ENCODE assay signal across 1 cellular context in the genomic region with DNA sequence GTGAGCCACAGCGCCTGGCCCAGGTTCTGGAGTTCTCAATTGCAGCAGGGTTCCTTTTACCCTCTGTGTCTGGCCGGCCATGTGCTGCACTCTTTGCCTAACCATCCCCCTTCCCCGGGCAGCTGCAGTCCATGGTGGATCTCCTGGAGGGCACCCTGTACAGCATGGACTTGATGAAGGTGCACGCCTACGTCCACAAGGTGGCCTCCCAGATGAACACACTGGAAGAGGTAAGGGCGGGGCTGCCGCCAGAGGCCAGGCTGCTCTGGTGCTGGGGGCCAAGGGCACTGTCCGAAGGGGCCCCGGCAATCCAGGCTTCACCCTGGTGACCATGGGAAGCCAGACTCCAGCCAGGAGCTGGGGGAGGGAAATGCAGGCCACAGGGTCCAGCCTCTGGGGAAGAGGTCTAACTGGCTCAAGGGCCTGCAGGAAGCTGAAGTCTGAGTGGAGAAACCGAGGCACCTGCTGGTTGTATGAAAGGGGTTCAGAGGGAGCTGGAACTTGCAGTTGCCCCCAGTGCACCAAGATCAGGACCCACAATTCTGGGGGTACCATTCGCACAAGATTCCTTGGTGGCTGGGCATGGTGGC.
TF ChIP-seq lines count a peak whose summit lies in the region.

No MANE protein-coding gene starts in this region.

TF ChIP-seq in HepG2, 621 proteins besides CTCF, POLR2A, EP300 and RAD21 (continues in another document):
- TF ChIP-seq ZFP36L1 (CRISPR knock-in tag; IDR thresholded peaks at IDR 0.05) (0 out of 2 replicates have a peak, but pooled peaks have one; percentile 35), TGIF2 (CRISPR knock-in tag; IDR thresholded peaks at IDR 0.05) (no peak), MAFF (IDR thresholded peaks at IDR 0.05; ENCODE audit: low read depth, low read length) (no peak), RARG (CRISPR knock-in tag; IDR thresholded peaks at IDR 0.05; ENCODE audit: low read depth) (no peak), ZNF124 (CRISPR knock-in tag; IDR thresholded peaks at IDR 0.05) (peak; percentile 47; the same call in 1 of the 2 replicates), ZNF737 (CRISPR knock-in tag; IDR thresholded peaks at IDR 0.05; ENCODE audit: borderline replicate concordance) (no peak), ZNF180 (CRISPR knock-in tag; IDR thresholded peaks at IDR 0.05; ENCODE audit: borderline replicate concordance, low read depth) (no peak), ZC3H13 (CRISPR knock-in tag; IDR thresholded peaks at IDR 0.05) (no peak), ZNF670 (CRISPR knock-in tag; IDR thresholded peaks at IDR 0.05; ENCODE audit: borderline replicate concordance) (no peak), SCMH1 (CRISPR knock-in tag; IDR thresholded peaks at IDR 0.05; ENCODE audit: borderline replicate concordance) (no peak), PHF5A (CRISPR knock-in tag; IDR thresholded peaks at IDR 0.05; ENCODE audit: low read depth, unreplicated experiment) (no peak), SMAD3 (CRISPR knock-in tag; IDR thresholded peaks at IDR 0.05) (0 out of 2 replicates have a peak, but pooled peaks have one; percentile 26), GATAD2A (CRISPR knock-in tag; IDR thresholded peaks at IDR 0.05) (peak; percentile 73), SALL2 (CRISPR knock-in tag; IDR thresholded peaks at IDR 0.05) (no peak), MEIS1 (CRISPR knock-in tag; IDR thresholded peaks at IDR 0.05; ENCODE audit: borderline replicate concordance) (no peak), TEAD3 (CRISPR knock-in tag; optimal IDR thresholded peaks at IDR 0.05; ENCODE audit: borderline replicate concordance) (peak; percentile 71), ZNF20 (CRISPR knock-in tag; IDR thresholded peaks at IDR 0.05) (no peak), ZNF431 (CRISPR knock-in tag; IDR thresholded peaks at IDR 0.05; ENCODE audit: borderline replicate concordance, low read depth) (no peak), SP1 (IDR thresholded peaks at IDR 0.05) (no peak), SP1 (CRISPR knock-in tag; IDR thresholded peaks at IDR 0.05) (no peak), NFKB2 (CRISPR knock-in tag; IDR thresholded peaks at IDR 0.05; ENCODE audit: borderline replicate concordance) (no peak), NFE2L1 (CRISPR knock-in tag; IDR thresholded peaks at IDR 0.05; ENCODE audit: borderline replicate concordance) (no peak), NR2C2 (CRISPR knock-in tag; IDR thresholded peaks at IDR 0.05; ENCODE audit: borderline replicate concordance) (no peak; the same call in 1 of the 2 replicates), ZFP41 (CRISPR knock-in tag; IDR thresholded peaks at IDR 0.05; ENCODE audit: borderline replicate concordance) (no peak), HOXA7 (CRISPR knock-in tag; IDR thresholded peaks at IDR 0.05) (no peak), ZNF720 (CRISPR knock-in tag; IDR thresholded peaks at IDR 0.05) (no peak), ZNF225 (CRISPR knock-in tag; IDR thresholded peaks at IDR 0.05) (no peak), MED13 (CRISPR knock-in tag; IDR thresholded peaks at IDR 0.05) (no peak), ZNF251 (CRISPR knock-in tag; IDR thresholded peaks at IDR 0.05) (no peak), ZNF337 (CRISPR knock-in tag; IDR thresholded peaks at IDR 0.05; ENCODE audit: borderline replicate concordance, low read depth) (no peak), ZNF430 (CRISPR knock-in tag; IDR thresholded peaks at IDR 0.05) (no peak), SMAD9 (CRISPR knock-in tag; IDR thresholded peaks at IDR 0.05) (no peak), BHLHE40 (IDR thresholded peaks at IDR 0.05; ENCODE audit: low read length) (no peak), RFXAP (CRISPR knock-in tag; IDR thresholded peaks at IDR 0.05; ENCODE audit: borderline replicate concordance) (no peak; the same call in 1 of the 2 replicates), HMG20B (CRISPR knock-in tag; conservative IDR thresholded peaks at IDR 0.05) (0 out of 2 replicates have a peak, but pooled peaks have one; percentile 46)
- TF ChIP-seq, protein P1, sequence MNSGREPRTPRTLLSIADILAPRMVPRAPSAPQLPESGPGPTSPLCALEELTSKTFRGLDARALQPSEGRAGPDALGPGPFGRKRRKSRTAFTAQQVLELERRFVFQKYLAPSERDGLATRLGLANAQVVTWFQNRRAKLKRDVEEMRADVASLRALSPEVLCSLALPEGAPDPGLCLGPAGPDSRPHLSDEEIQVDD (CRISPR knock-in tag; IDR thresholded peaks at IDR 0.05; ENCODE audit: borderline replicate concordance), result no peak
- TF ChIP-seq, protein P2, sequence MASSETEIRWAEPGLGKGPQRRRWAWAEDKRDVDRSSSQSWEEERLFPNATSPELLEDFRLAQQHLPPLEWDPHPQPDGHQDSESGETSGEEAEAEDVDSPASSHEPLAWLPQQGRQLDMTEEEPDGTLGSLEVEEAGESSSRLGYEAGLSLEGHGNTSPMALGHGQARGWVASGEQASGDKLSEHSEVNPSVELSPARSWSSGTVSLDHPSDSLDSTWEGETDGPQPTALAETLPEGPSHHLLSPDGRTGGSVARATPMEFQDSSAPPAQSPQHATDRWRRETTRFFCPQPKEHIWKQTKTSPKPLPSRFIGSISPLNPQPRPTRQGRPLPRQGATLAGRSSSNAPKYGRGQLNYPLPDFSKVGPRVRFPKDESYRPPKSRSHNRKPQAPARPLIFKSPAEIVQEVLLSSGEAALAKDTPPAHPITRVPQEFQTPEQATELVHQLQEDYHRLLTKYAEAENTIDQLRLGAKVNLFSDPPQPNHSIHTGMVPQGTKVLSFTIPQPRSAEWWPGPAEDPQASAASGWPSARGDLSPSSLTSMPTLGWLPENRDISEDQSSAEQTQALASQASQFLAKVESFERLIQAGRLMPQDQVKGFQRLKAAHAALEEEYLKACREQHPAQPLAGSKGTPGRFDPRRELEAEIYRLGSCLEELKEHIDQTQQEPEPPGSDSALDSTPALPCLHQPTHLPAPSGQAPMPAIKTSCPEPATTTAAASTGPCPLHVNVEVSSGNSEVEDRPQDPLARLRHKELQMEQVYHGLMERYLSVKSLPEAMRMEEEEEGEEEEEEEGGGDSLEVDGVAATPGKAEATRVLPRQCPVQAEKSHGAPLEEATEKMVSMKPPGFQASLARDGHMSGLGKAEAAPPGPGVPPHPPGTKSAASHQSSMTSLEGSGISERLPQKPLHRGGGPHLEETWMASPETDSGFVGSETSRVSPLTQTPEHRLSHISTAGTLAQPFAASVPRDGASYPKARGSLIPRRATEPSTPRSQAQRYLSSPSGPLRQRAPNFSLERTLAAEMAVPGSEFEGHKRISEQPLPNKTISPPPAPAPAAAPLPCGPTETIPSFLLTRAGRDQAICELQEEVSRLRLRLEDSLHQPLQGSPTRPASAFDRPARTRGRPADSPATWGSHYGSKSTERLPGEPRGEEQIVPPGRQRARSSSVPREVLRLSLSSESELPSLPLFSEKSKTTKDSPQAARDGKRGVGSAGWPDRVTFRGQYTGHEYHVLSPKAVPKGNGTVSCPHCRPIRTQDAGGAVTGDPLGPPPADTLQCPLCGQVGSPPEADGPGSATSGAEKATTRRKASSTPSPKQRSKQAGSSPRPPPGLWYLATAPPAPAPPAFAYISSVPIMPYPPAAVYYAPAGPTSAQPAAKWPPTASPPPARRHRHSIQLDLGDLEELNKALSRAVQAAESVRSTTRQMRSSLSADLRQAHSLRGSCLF (CRISPR knock-in tag; IDR thresholded peaks at IDR 0.05; ENCODE audit: borderline replicate concordance), result no peak
- TF ChIP-seq, protein P3, sequence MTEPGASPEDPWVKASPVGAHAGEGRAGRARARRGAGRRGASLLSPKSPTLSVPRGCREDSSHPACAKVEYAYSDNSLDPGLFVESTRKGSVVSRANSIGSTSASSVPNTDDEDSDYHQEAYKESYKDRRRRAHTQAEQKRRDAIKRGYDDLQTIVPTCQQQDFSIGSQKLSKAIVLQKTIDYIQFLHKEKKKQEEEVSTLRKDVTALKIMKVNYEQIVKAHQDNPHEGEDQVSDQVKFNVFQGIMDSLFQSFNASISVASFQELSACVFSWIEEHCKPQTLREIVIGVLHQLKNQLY (CRISPR knock-in tag; IDR thresholded peaks at IDR 0.05), result no peak
- TF ChIP-seq, protein P4, sequence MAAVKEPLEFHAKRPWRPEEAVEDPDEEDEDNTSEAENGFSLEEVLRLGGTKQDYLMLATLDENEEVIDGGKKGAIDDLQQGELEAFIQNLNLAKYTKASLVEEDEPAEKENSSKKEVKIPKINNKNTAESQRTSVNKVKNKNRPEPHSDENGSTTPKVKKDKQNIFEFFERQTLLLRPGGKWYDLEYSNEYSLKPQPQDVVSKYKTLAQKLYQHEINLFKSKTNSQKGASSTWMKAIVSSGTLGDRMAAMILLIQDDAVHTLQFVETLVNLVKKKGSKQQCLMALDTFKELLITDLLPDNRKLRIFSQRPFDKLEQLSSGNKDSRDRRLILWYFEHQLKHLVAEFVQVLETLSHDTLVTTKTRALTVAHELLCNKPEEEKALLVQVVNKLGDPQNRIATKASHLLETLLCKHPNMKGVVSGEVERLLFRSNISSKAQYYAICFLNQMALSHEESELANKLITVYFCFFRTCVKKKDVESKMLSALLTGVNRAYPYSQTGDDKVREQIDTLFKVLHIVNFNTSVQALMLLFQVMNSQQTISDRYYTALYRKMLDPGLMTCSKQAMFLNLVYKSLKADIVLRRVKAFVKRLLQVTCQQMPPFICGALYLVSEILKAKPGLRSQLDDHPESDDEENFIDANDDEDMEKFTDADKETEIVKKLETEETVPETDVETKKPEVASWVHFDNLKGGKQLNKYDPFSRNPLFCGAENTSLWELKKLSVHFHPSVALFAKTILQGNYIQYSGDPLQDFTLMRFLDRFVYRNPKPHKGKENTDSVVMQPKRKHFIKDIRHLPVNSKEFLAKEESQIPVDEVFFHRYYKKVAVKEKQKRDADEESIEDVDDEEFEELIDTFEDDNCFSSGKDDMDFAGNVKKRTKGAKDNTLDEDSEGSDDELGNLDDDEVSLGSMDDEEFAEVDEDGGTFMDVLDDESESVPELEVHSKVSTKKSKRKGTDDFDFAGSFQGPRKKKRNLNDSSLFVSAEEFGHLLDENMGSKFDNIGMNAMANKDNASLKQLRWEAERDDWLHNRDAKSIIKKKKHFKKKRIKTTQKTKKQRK (IDR thresholded peaks at IDR 0.05; ENCODE audit: low read length), result no peak
- TF ChIP-seq, protein P5, sequence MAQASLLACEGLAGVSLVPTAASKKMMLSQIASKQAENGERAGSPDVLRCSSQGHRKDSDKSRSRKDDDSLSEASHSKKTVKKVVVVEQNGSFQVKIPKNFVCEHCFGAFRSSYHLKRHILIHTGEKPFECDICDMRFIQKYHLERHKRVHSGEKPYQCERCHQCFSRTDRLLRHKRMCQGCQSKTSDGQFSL (CRISPR knock-in tag; IDR thresholded peaks at IDR 0.05), result no peak
- TF ChIP-seq, protein P6, sequence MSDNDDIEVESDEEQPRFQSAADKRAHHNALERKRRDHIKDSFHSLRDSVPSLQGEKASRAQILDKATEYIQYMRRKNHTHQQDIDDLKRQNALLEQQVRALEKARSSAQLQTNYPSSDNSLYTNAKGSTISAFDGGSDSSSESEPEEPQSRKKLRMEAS (IDR thresholded peaks at IDR 0.05), result peak; percentile 49; the same call in 1 of the 2 replicates
- TF ChIP-seq, protein P7, sequence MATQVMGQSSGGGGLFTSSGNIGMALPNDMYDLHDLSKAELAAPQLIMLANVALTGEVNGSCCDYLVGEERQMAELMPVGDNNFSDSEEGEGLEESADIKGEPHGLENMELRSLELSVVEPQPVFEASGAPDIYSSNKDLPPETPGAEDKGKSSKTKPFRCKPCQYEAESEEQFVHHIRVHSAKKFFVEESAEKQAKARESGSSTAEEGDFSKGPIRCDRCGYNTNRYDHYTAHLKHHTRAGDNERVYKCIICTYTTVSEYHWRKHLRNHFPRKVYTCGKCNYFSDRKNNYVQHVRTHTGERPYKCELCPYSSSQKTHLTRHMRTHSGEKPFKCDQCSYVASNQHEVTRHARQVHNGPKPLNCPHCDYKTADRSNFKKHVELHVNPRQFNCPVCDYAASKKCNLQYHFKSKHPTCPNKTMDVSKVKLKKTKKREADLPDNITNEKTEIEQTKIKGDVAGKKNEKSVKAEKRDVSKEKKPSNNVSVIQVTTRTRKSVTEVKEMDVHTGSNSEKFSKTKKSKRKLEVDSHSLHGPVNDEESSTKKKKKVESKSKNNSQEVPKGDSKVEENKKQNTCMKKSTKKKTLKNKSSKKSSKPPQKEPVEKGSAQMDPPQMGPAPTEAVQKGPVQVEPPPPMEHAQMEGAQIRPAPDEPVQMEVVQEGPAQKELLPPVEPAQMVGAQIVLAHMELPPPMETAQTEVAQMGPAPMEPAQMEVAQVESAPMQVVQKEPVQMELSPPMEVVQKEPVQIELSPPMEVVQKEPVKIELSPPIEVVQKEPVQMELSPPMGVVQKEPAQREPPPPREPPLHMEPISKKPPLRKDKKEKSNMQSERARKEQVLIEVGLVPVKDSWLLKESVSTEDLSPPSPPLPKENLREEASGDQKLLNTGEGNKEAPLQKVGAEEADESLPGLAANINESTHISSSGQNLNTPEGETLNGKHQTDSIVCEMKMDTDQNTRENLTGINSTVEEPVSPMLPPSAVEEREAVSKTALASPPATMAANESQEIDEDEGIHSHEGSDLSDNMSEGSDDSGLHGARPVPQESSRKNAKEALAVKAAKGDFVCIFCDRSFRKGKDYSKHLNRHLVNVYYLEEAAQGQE (IDR thresholded peaks at IDR 0.05; ENCODE audit: borderline replicate concordance in 1 of 2, low read depth in 1 of 2, low read length in 2 of 2), result no peak
- TF ChIP-seq, protein P8, sequence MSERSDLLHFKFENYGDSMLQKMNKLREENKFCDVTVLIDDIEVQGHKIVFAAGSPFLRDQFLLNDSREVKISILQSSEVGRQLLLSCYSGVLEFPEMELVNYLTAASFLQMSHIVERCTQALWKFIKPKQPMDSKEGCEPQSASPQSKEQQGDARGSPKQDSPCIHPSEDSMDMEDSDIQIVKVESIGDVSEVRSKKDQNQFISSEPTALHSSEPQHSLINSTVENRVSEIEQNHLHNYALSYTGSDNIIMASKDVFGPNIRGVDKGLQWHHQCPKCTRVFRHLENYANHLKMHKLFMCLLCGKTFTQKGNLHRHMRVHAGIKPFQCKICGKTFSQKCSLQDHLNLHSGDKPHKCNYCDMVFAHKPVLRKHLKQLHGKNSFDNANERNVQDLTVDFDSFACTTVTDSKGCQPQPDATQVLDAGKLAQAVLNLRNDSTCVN (CRISPR knock-in tag; IDR thresholded peaks at IDR 0.05; ENCODE audit: borderline replicate concordance), result no peak
- TF ChIP-seq, protein P9, sequence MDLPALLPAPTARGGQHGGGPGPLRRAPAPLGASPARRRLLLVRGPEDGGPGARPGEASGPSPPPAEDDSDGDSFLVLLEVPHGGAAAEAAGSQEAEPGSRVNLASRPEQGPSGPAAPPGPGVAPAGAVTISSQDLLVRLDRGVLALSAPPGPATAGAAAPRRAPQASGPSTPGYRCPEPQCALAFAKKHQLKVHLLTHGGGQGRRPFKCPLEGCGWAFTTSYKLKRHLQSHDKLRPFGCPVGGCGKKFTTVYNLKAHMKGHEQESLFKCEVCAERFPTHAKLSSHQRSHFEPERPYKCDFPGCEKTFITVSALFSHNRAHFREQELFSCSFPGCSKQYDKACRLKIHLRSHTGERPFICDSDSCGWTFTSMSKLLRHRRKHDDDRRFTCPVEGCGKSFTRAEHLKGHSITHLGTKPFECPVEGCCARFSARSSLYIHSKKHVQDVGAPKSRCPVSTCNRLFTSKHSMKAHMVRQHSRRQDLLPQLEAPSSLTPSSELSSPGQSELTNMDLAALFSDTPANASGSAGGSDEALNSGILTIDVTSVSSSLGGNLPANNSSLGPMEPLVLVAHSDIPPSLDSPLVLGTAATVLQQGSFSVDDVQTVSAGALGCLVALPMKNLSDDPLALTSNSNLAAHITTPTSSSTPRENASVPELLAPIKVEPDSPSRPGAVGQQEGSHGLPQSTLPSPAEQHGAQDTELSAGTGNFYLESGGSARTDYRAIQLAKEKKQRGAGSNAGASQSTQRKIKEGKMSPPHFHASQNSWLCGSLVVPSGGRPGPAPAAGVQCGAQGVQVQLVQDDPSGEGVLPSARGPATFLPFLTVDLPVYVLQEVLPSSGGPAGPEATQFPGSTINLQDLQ (CRISPR knock-in tag; IDR thresholded peaks at IDR 0.05), result no peak
